In genomic region chr15:50134524-50135024, GRCh38 we compare ENCODE assay signal across 8 cellular contexts.
A peak's percentile ranks its signal among the peaks of the same experiment; 100 is the strongest.
DNase-seq lines count a peak whose midpoint lies in the region; ATAC-seq and TF ChIP-seq lines count a peak whose summit lies in the region.

No MANE protein-coding gene starts in this region.

- H3K27me3 ChIP-seq in WERI-Rb-1 (ENCODE audit: insufficient read depth, low read depth, severe bottlenecking) = no peaks in the 10 kb centered on the region

- no peak overlapping the region for H3K4me3 ChIP-seq in WERI-Rb-1 (ENCODE audit: low read depth, low read length)

- DNase-seq in NOMO-1 treated with DMSO at 0.1 percent for 48 hours (lab: John Stamatoyannopoulos, UW; ENCODE audit: unreplicated experiment) (peak; percentile 87), epithelial cell of prostate (ENCODE audit: low read depth, low spot score) (no peak), NCI-H2029 treated with DMSO at 0.1 percent for 48 hours (lab: John Stamatoyannopoulos, UW) (no peak), WERI-Rb-1 (no peak), amniotic stem cell (lab: John Stamatoyannopoulos, UW) (no peak)
- DNase-seq in stimulated activated naive CD8-positive, alpha-beta T cell treated with anti-CD3 and anti-CD28 coated beads, Interleukin-15, Interleukin-2, amounts not matched to agents 100 U/mL and 50 U/mL, for 24 hours = no peak

- no peak for TF ChIP-seq CTCF in WERI-Rb-1 (IDR thresholded peaks at IDR 0.05; ENCODE audit: low read depth, low read length)

- H3K36me3 ChIP-seq in WERI-Rb-1 = no peaks in the 10 kb centered on the region

- H3K27ac ChIP-seq in epithelial cell of prostate = peak overlapping the region; percentile 62
- no peak overlapping the region for H3K27ac ChIP-seq in WERI-Rb-1

- ATAC-seq in GM18499 (IDR thresholded peaks at IDR 0.05; ENCODE audit: insufficient read depth, unreplicated experiment) = peak; percentile 85
- peak; percentile 86 for ATAC-seq in HG02610 (IDR thresholded peaks at IDR 0.05; ENCODE audit: unreplicated experiment)
- ATAC-seq in stimulated activated naive CD8-positive, alpha-beta T cell treated with anti-CD3 and anti-CD28 coated beads, Interleukin-15, Interleukin-2, amounts not matched to agents 100 U/mL and 50 U/mL, for 24 hours = peak; percentile 4

- no peaks in the 10 kb centered on the region for H3K9me3 ChIP-seq in WERI-Rb-1 (ENCODE audit: severe bottlenecking)

Comparison
In these comparisons a context has a peak if more than half of its experiments do, and no peak if none do; other contexts are left out.
1. ATAC-seq: peak in every context shown above with its lines; median percentile 86 in HG02610; 85 in GM18499; 4 in stimulated activated naive CD8-positive, alpha-beta T cell treated with anti-CD3 and anti-CD28 coated beads, Interleukin-15, Interleukin-2, amounts not matched to agents 100 U/mL and 50 U/mL, for 24 hours.